In genomic region chr13:113968463-113969310, GRCh38 we compare ENCODE assay signal across 21 cellular contexts. TPM values are rescaled to one million over a fixed set of nuclear protein-coding genes. Genes with fewer than 3 reads are reported as not detected.
DNase-seq lines count a peak whose midpoint lies in the region; ATAC-seq and TF ChIP-seq lines count a peak whose summit lies in the region.
"Had no signal": no experiment of that assay in that cellular context is flagged by ENCODE, and none has a peak within 500 bp of the region (broad histone marks: within the 10 kb centered on the region; RNA-seq: fewer than 3 reads in every experiment).

No MANE protein-coding gene starts in this region.

- no peaks in the 10 kb centered on the region for H3K27me3 Mint-ChIP-seq in natural killer cell treated with Interleukin-12 subunit alpha and Interleukin-12 subunit beta and Interleukin-15 and Interleukin-18, amount 100 ng/mL, for 72 hours
- H3K27me3 Mint-ChIP-seq in natural killer cell (ENCODE audit: low read depth in 2 of 2) (no peaks in the 10 kb centered on the region), chondrocyte (ENCODE audit: low read depth) (no peaks in the 10 kb centered on the region)
- H3K27me3 Mint-ChIP-seq: CD4-positive, alpha-beta T cell had no signal

- no peak overlapping the region for H3K27ac Mint-ChIP-seq in natural killer cell treated with Interleukin-12 subunit alpha and Interleukin-12 subunit beta and Interleukin-15 and Interleukin-18, amount 100 ng/mL, for 72 hours
- H3K27ac Mint-ChIP-seq in natural killer cell (peak overlapping the region in 1 of 2 donors; percentile 54), chondrocyte (ENCODE audit: unreplicated experiment) (no peak overlapping the region)
- H3K27ac Mint-ChIP-seq: CD4-positive, alpha-beta T cell; T-helper 1 cell treated with Interleukin-12 subunit alpha and Interleukin-12 subunit beta and Interleukin-4 antibody, amounts not matched to agents 30 μg/mL and 1 μg/mL, for 36 hours had no signal

- no peak for ATAC-seq in natural killer cell treated with Interleukin-12 subunit alpha and Interleukin-12 subunit beta and Interleukin-15 and Interleukin-18, amount 100 ng/mL, for 72 hours
- ATAC-seq in natural killer cell (no peak), right lobe of liver (no peak)
- ATAC-seq: HCT116 had no signal

- H3K9me3 Mint-ChIP-seq in natural killer cell treated with Interleukin-12 subunit alpha and Interleukin-12 subunit beta and Interleukin-15 and Interleukin-18, amount 100 ng/mL, for 72 hours = no peaks in the 10 kb centered on the region
- no peaks in the 10 kb centered on the region for H3K9me3 Mint-ChIP-seq in natural killer cell
- no peaks in the 10 kb centered on the region for H3K9me3 Mint-ChIP-seq in chondrocyte (ENCODE audit: low read depth)
- H3K9me3 Mint-ChIP-seq: CD4-positive, alpha-beta T cell; T-helper 1 cell treated with Interleukin-12 subunit alpha and Interleukin-12 subunit beta and Interleukin-4 antibody, amounts not matched to agents 30 μg/mL and 1 μg/mL, for 36 hours had no signal

- H3K4me3 ChIP-seq in right lobe of liver (no peak overlapping the region), foreskin fibroblast (ENCODE audit: low read depth in 1 of 2, low read length in 2 of 2) (no peak overlapping the region), SJCRH30 (no peak overlapping the region)
- H3K4me3 ChIP-seq: prostate gland had no signal

- no peaks in the 10 kb centered on the region for H3K36me3 Mint-ChIP-seq in natural killer cell treated with Interleukin-12 subunit alpha and Interleukin-12 subunit beta and Interleukin-15 and Interleukin-18, amount 100 ng/mL, for 72 hours
- H3K36me3 Mint-ChIP-seq in natural killer cell (no peaks in the 10 kb centered on the region), chondrocyte (ENCODE audit: low read depth) (peaks cover 6% of the 10 kb centered on the region)

- H3K27me3 ChIP-seq in right lobe of liver (no peaks in the 10 kb centered on the region), SJCRH30 (no peaks in the 10 kb centered on the region)

- H3K36me3 ChIP-seq in right lobe of liver (no peaks in the 10 kb centered on the region), SJCRH30 (no peaks in the 10 kb centered on the region)
- H3K36me3 ChIP-seq: prostate gland had no signal

- no peak overlapping the region for H3K4me3 Mint-ChIP-seq in natural killer cell treated with Interleukin-12 subunit alpha and Interleukin-12 subunit beta and Interleukin-15 and Interleukin-18, amount 100 ng/mL, for 72 hours
- no peak overlapping the region for H3K4me3 Mint-ChIP-seq in natural killer cell
- H3K4me3 Mint-ChIP-seq in chondrocyte (ENCODE audit: unreplicated experiment) = no peak overlapping the region
- H3K4me3 Mint-ChIP-seq: CD4-positive, alpha-beta T cell; nephron progenitor cell; T-helper 1 cell treated with Interleukin-12 subunit alpha and Interleukin-12 subunit beta and Interleukin-4 antibody, amounts not matched to agents 30 μg/mL and 1 μg/mL, for 36 hours had no signal

- TF ChIP-seq POLR2A in right lobe of liver (IDR thresholded peaks at IDR 0.05) = no peak

- H3K4me1 Mint-ChIP-seq in natural killer cell treated with Interleukin-12 subunit alpha and Interleukin-12 subunit beta and Interleukin-15 and Interleukin-18, amount 100 ng/mL, for 72 hours (ENCODE audit: low read depth in 2 of 2) = no peaks in the 10 kb centered on the region
- H3K4me1 Mint-ChIP-seq in natural killer cell (no peaks in the 10 kb centered on the region), chondrocyte (ENCODE audit: low read depth) (peaks cover 5% of the 10 kb centered on the region)

- intact Hi-C loops in natural killer cell (cut with micrococcal nuclease) (no loop called here), right lobe of liver (cut with DNase I) (no loop called here)

- TF ChIP-seq CTCF in natural killer cell (IDR thresholded peaks at IDR 0.05) = no peak
- peak; percentile 31 for TF ChIP-seq CTCF in chondrocyte (IDR thresholded peaks at IDR 0.05)
- no peak for TF ChIP-seq CTCF in right lobe of liver (IDR thresholded peaks at IDR 0.05)
- no peak for TF ChIP-seq CTCF in foreskin fibroblast (IDR thresholded peaks at IDR 0.05; ENCODE audit: low read depth, low read length)

- H3K4me1 ChIP-seq in right lobe of liver = peaks cover 0 to 21% (median 6%) of the 10 kb centered on the region in 4 donors
- H3K4me1 ChIP-seq in SJCRH30 = no peaks in the 10 kb centered on the region

- DNase-seq in natural killer cell treated with Interleukin-12 subunit alpha and Interleukin-12 subunit beta and Interleukin-15 and Interleukin-18, amount 100 ng/mL, for 72 hours (ENCODE audit: low spot score) = peak; percentile 54
- DNase-seq in natural killer cell = no peak
- DNase-seq in chondrocyte (ENCODE audit: low spot score) = peak; percentile 59
- peak; percentile 9 to 41 (median 25) for DNase-seq in right lobe of liver
- DNase-seq in foreskin fibroblast = no peak
- no peak for DNase-seq in AG08395 (ENCODE audit: low spot score)
- no peak for DNase-seq in activated CD4-positive, alpha-beta T cell treated with anti-CD3 and anti-CD28 coated beads, Interleukin-2, amount 50 U/mL, for 1 hour
- no peak for DNase-seq in SJCRH30
- DNase-seq: activated CD4-positive, alpha-beta T cell treated with anti-CD3 and anti-CD28 coated beads, Interleukin-2, amount 50 U/mL, for 48 hours; activated naive CD4-positive, alpha-beta T cell treated with Interleukin-2 at 50 U/mL for 16 hours; activated T-cell treated with anti-CD3 and anti-CD28 coated beads, Interleukin-2, amount 50 U/mL, for 1 hour; CD4-positive, alpha-beta T cell; hippocampal formation; mesendoderm; NCI-H1048; NCI-H2107; NCI-H510A treated with DMSO at 0.1 percent for 48 hours; nephron progenitor cell had no signal

- WGBS in right lobe of liver (ENCODE audit: insufficient coverage, low coverage, low lambda C conversion rate, missing lambda C conversion rate) = 100% methylated on average over 8 of the region's 17 CpGs

- no peaks in the 10 kb centered on the region for H3K9me3 ChIP-seq in right lobe of liver
- peaks cover 3% of the 10 kb centered on the region; the same call in 1 of the 2 replicates for H3K9me3 ChIP-seq in SJCRH30 (replicated peaks)
- H3K9me3 ChIP-seq: prostate gland had no signal

- H3K27ac ChIP-seq in right lobe of liver = no peak overlapping the region
- H3K27ac ChIP-seq in SJCRH30 = no peak overlapping the region

RNA-seq across cellular contexts. Expression of gene C13orf46, which starts 5.2 kb away (rescaled TPM):
- total RNA-seq in natural killer cell treated with Interleukin-12 subunit alpha and Interleukin-12 subunit beta and Interleukin-15 and Interleukin-18, amount 100 ng/mL, for 72 hours = 1 to 10 TPM in 1 of 2 donors, under 1 TPM in 1; 0.64 to 1.4 TPM
- 10 to 100 TPM; 21.1 to 23.9 (median 23.5) TPM for total RNA-seq in natural killer cell
- 1.7 to 2.2 TPM (median 2.0 TPM) in 3 replicates for total RNA-seq in chondrocyte
- total RNA-seq in right lobe of liver = 1 to 10 TPM in 2 of 6 experiments, under 1 TPM in 4; 0.04 to 1.1 (median 0.60) TPM
- 0.04 TPM in 1 of 2 replicates, not detected in the other for total RNA-seq in SJCRH30 (2014; rRNA removed; shearing (Covaris generic))

Comparison
In these comparisons a context has a peak if more than half of its experiments do, and no peak if none do; other contexts are left out.
1. DNase-seq: peak in natural killer cell treated with Interleukin-12 subunit alpha and Interleukin-12 subunit beta and Interleukin-15 and Interleukin-18, amount 100 ng/mL, for 72 hours (single experiment), chondrocyte (single experiment) and right lobe of liver (3 of 3); none in natural killer cell (single experiment), foreskin fibroblast (0 of 2), AG08395 (single experiment), activated CD4-positive, alpha-beta T cell treated with anti-CD3 and anti-CD28 coated beads, Interleukin-2, amount 50 U/mL, for 1 hour (single experiment) and SJCRH30 (0 of 2).